In the genomic region with DNA sequence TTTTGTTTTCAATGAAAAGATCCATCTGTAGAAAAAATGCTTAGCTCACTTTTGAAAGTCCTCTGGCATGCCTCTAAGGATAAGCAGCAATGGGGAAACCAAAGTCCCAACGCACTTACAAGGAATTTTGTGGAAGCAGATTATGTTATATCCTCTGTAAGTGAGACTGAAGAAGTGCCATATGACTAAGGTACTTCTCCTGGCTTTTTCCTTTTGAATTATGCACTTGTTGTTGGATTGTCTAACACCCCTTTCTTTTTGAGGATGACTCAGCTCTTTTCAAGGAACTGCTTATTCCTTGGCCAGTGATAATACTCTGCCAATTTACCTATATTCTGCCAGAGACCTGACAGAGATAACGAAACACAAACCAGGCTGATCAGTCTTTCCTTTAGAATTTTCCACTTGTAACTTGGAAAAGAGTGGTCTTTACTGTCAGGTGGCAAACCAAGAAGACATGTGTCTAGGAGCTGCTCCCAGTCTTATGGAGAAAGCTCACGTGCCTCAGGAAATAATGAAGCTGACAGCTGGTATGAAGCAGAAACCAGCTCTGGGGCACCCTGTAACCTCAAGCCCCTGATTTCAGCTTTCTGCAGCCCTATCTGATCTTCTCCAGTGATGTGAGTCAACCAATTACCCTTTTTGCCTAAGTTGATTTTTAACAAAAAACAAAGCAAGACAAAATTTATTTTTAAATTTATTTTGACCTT, we compare ENCODE assay signal across 24 cellular contexts.
"Had no signal": no experiment of that assay in that cellular context is flagged by ENCODE, and none has a peak within 500 bp of the region (broad histone marks: within the 10 kb centered on the region; RNA-seq: fewer than 3 reads in every experiment).

No MANE protein-coding gene starts in this region.

- H3K27ac ChIP-seq: colonic mucosa, gastroesophageal sphincter, heart left ventricle, ovary, psoas muscle, skin epidermis, suprapubic skin, transverse colon had no signal

- ATAC-seq: activated CD8-positive, alpha-beta memory T cell treated with anti-CD3 and anti-CD28 coated beads, Interleukin-2, amount 10 ng/mL, durations not matched to agents 7 days and 5 days; activated T-helper 17 cell treated with anti-CD3 and anti-CD28 coated beads, Interleukin-2, amount 50 U/mL, for 72 hours; gastroesophageal sphincter; heart left ventricle; left ventricle myocardium superior; naive thymus-derived CD4-positive, alpha-beta T cell; psoas muscle; stimulated activated naive CD8-positive, alpha-beta T cell treated with anti-CD3 and anti-CD28 coated beads, Interleukin-15, amount 100 ng/mL, for 72 hours had no signal

- H3K4me1 Mint-ChIP-seq: activated CD4-positive, alpha-beta memory T cell treated with anti-CD3 and anti-CD28 coated beads, Interleukin-2, amount 10 ng/mL, durations not matched to agents 7 days and 5 days; activated CD8-positive, alpha-beta memory T cell treated with anti-CD3 and anti-CD28 coated beads, Interleukin-2, amount 10 ng/mL, durations not matched to agents 7 days and 5 days; activated naive CD8-positive, alpha-beta T cell treated with anti-CD3 and anti-CD28 coated beads, Interleukin-2, amount 10 ng/mL, durations not matched to agents 7 days and 5 days; activated T-helper 17 cell treated with anti-CD3 and anti-CD28 coated beads, Interleukin-2, amount 50 U/mL, for 72 hours; brain; central memory CD8-positive, alpha-beta T cell; naive thymus-derived CD4-positive, alpha-beta T cell; stimulated activated naive CD8-positive, alpha-beta T cell treated with anti-CD3 and anti-CD28 coated beads, Interleukin-15, amount 100 ng/mL, for 72 hours had no signal

- H3K36me3 Mint-ChIP-seq: activated CD8-positive, alpha-beta memory T cell treated with anti-CD3 and anti-CD28 coated beads, Interleukin-2, amount 10 ng/mL, durations not matched to agents 7 days and 5 days; activated naive CD8-positive, alpha-beta T cell treated with anti-CD3 and anti-CD28 coated beads, Interleukin-2, amount 10 ng/mL, durations not matched to agents 7 days and 5 days; brain; naive thymus-derived CD4-positive, alpha-beta T cell had no signal

- H3K4me3 ChIP-seq: colonic mucosa, gastroesophageal sphincter, heart left ventricle, ovary, psoas muscle, skin epidermis, suprapubic skin, transverse colon had no signal

- H3K27me3 Mint-ChIP-seq: activated CD4-positive, alpha-beta memory T cell treated with anti-CD3 and anti-CD28 coated beads, Interleukin-2, amount 10 ng/mL, durations not matched to agents 7 days and 5 days; activated CD8-positive, alpha-beta memory T cell treated with anti-CD3 and anti-CD28 coated beads, Interleukin-2, amount 10 ng/mL, durations not matched to agents 7 days and 5 days; activated naive CD8-positive, alpha-beta T cell treated with anti-CD3 and anti-CD28 coated beads, Interleukin-2, amount 10 ng/mL, durations not matched to agents 7 days and 5 days; activated T-helper 17 cell treated with anti-CD3 and anti-CD28 coated beads, Interleukin-2, amount 50 U/mL, for 72 hours; brain; central memory CD8-positive, alpha-beta T cell; naive thymus-derived CD4-positive, alpha-beta T cell; stimulated activated naive CD8-positive, alpha-beta T cell treated with anti-CD3 and anti-CD28 coated beads, Interleukin-15, amount 100 ng/mL, for 72 hours had no signal

- DNase-seq: activated CD4-positive, alpha-beta memory T cell treated with anti-CD3 and anti-CD28 coated beads, Interleukin-2, amount 10 ng/mL, durations not matched to agents 7 days and 5 days; activated CD4-positive, alpha-beta T cell treated with anti-CD3 and anti-CD28 coated beads for 48 hours; activated CD4-positive, CD25-positive, alpha-beta regulatory T cell; activated CD8-positive, alpha-beta memory T cell treated with anti-CD3 and anti-CD28 coated beads, Interleukin-2, amount 10 ng/mL, durations not matched to agents 7 days and 5 days; activated naive CD4-positive, alpha-beta T cell; activated naive CD8-positive, alpha-beta T cell treated with anti-CD3 and anti-CD28 coated beads, Interleukin-2, amount 10 ng/mL, durations not matched to agents 7 days and 5 days; anterior cingulate cortex; colonic mucosa; heart left ventricle; left ventricle myocardium superior; naive thymus-derived CD4-positive, alpha-beta T cell; ovary; psoas muscle; right cardiac atrium; stimulated activated CD4-positive, alpha-beta T cell treated with anti-CD3 and anti-CD28 coated beads, Interleukin-2, amount 100 ng/mL, for 48 hours; stimulated activated naive CD8-positive, alpha-beta T cell treated with anti-CD3 and anti-CD28 coated beads, Interleukin-15, amount 100 ng/mL, for 72 hours; transverse colon had no signal

- H3K4me3 Mint-ChIP-seq: activated CD4-positive, alpha-beta memory T cell treated with anti-CD3 and anti-CD28 coated beads, Interleukin-2, amount 10 ng/mL, durations not matched to agents 7 days and 5 days; activated CD8-positive, alpha-beta memory T cell treated with anti-CD3 and anti-CD28 coated beads, Interleukin-2, amount 10 ng/mL, durations not matched to agents 7 days and 5 days; activated naive CD8-positive, alpha-beta T cell treated with anti-CD3 and anti-CD28 coated beads, Interleukin-2, amount 10 ng/mL, durations not matched to agents 7 days and 5 days; activated T-helper 17 cell treated with anti-CD3 and anti-CD28 coated beads, Interleukin-2, amount 50 U/mL, for 72 hours; brain; central memory CD8-positive, alpha-beta T cell; naive thymus-derived CD4-positive, alpha-beta T cell; stimulated activated naive CD8-positive, alpha-beta T cell treated with anti-CD3 and anti-CD28 coated beads, Interleukin-15, amount 100 ng/mL, for 72 hours; T-helper 2 cell treated with Interferon-gamma antibody and Interleukin-4, amounts not matched to agents 5 μg/mL and 100 μg/mL, for 36 hours had no signal

- H3K27ac Mint-ChIP-seq: activated CD4-positive, alpha-beta memory T cell treated with anti-CD3 and anti-CD28 coated beads, Interleukin-2, amount 10 ng/mL, durations not matched to agents 7 days and 5 days; activated CD8-positive, alpha-beta memory T cell treated with anti-CD3 and anti-CD28 coated beads, Interleukin-2, amount 10 ng/mL, durations not matched to agents 7 days and 5 days; activated naive CD8-positive, alpha-beta T cell treated with anti-CD3 and anti-CD28 coated beads, Interleukin-2, amount 10 ng/mL, durations not matched to agents 7 days and 5 days; activated T-helper 17 cell treated with anti-CD3 and anti-CD28 coated beads, Interleukin-2, amount 50 U/mL, for 72 hours; brain; naive thymus-derived CD4-positive, alpha-beta T cell; stimulated activated naive CD8-positive, alpha-beta T cell treated with anti-CD3 and anti-CD28 coated beads, Interleukin-15, amount 100 ng/mL, for 72 hours; T-helper 2 cell treated with Interferon-gamma antibody and Interleukin-4, amounts not matched to agents 5 μg/mL and 100 μg/mL, for 36 hours had no signal
